ENCODE assay signal across 1 cellular context in genomic region chr16:30609928-30610839, GRCh38.
TF ChIP-seq lines count a peak whose summit lies in the region.

Gene ZNF689 (minus strand): TSS chr16:30610389. CDS start chr16:30610041, 348 bp downstream.

TF ChIP-seq in SK-N-SH, 30 proteins besides CTCF, POLR2A, EP300 and RAD21 (continued from another document):
- TF ChIP-seq, protein P1, sequence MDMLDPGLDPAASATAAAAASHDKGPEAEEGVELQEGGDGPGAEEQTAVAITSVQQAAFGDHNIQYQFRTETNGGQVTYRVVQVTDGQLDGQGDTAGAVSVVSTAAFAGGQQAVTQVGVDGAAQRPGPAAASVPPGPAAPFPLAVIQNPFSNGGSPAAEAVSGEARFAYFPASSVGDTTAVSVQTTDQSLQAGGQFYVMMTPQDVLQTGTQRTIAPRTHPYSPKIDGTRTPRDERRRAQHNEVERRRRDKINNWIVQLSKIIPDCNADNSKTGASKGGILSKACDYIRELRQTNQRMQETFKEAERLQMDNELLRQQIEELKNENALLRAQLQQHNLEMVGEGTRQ (IDR thresholded peaks at IDR 0.05; ENCODE audit: borderline replicate concordance, low read depth, low read length) = no peak
- TF ChIP-seq MAX (IDR thresholded peaks at IDR 0.05; ENCODE audit: low read depth) (no peak; the same call in 1 of the 2 replicates), ZBTB33 (IDR thresholded peaks at IDR 0.05; ENCODE audit: borderline replicate concordance, low read depth) (no peak)
